ENCODE assay signal across 17 cellular contexts in the genomic region with DNA sequence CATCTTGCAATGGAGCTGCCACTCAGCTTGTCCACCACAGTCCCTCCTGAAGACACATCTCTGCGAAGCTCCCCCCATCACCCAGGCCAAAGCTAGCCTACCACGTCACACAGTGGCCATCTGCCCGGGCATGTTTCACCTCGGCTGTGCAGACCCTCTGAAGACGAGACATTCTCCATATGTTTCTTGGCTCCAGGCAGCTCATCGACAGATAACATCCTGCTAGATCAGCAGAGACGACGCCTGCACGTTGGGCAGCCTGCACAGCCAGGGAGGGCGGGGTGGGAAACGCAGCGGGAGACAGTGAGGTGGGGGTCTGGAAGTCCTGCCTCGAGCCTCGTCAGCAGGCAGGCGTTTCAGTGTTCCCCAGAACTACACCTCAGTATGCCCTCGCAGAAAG. TPM values are rescaled to one million over a fixed set of nuclear protein-coding genes. Genes with fewer than 3 reads are reported as not detected.
DNase-seq lines count a peak whose midpoint lies in the region; ATAC-seq and TF ChIP-seq lines count a peak whose summit lies in the region.
"Had no signal": no experiment of that assay in that cellular context is flagged by ENCODE, and none has a peak within 500 bp of the region (broad histone marks: within the 10 kb centered on the region; RNA-seq: fewer than 3 reads in every experiment).

No MANE protein-coding gene starts in this region.

- no peak overlapping the region for H3K4me3 ChIP-seq in H7 (ENCODE audit: insufficient read depth, low read depth, low read length)
- H3K4me3 ChIP-seq: GM12878 had no signal

- peaks cover 20% of the 10 kb centered on the region for H3K9me3 Mint-ChIP-seq in glutamatergic neuron (ENCODE audit: unreplicated experiment)
- no peaks in the 10 kb centered on the region for H3K9me3 Mint-ChIP-seq in activated CD4-positive, alpha-beta T cell treated with anti-CD3 and anti-CD28 coated beads, Interleukin-2, amount 10 ng/mL, durations not matched to agents 7 days and 5 days
- H3K9me3 Mint-ChIP-seq: CD8-positive, alpha-beta T cell had no signal

- TF ChIP-seq CTCF in glutamatergic neuron (IDR thresholded peaks at IDR 0.05; ENCODE audit: partially characterized antibody, unreplicated experiment) = no peak

- ATAC-seq in SK-N-SH treated with all-trans-retinoic acid at 6 μM for 48 hours = no peak
- ATAC-seq in GM21526 (IDR thresholded peaks at IDR 0.05; ENCODE audit: low FRiP score, unreplicated experiment) = no peak
- ATAC-seq: CD8-positive, alpha-beta T cell; GM12878 had no signal

- H3K4me3 Mint-ChIP-seq in glutamatergic neuron (ENCODE audit: unreplicated experiment) = no peak overlapping the region
- no peak overlapping the region for H3K4me3 Mint-ChIP-seq in activated CD4-positive, alpha-beta T cell treated with anti-CD3 and anti-CD28 coated beads, Interleukin-2, amount 10 ng/mL, durations not matched to agents 7 days and 5 days
- H3K4me3 Mint-ChIP-seq: CD8-positive, alpha-beta T cell had no signal

- POLR2A ChIA-PET in activated CD4-positive, alpha-beta T cell treated with anti-CD3 and anti-CD28 coated beads, Interleukin-2, amount 10 ng/mL, durations not matched to agents 7 days and 5 days (lab: Charles Lee) = no interaction called here

- peaks cover 27% of the 10 kb centered on the region for H3K4me1 Mint-ChIP-seq in glutamatergic neuron (ENCODE audit: low read depth, unreplicated experiment)
- peaks cover 1% of the 10 kb centered on the region for H3K4me1 Mint-ChIP-seq in activated CD4-positive, alpha-beta T cell treated with anti-CD3 and anti-CD28 coated beads, Interleukin-2, amount 10 ng/mL, durations not matched to agents 7 days and 5 days

- no peaks in the 10 kb centered on the region for H3K27me3 ChIP-seq in H7 (ENCODE audit: control insufficient read depth, insufficient read depth, low read length)
- H3K27me3 ChIP-seq: BE2C had no signal

- DNase-seq in H7 (peak; percentile 22), glutamatergic neuron (no peak), C1 segment of cervical spinal cord (lab: John Stamatoyannopoulos, UW) (no peak)
- DNase-seq in activated CD4-positive, alpha-beta T cell treated with anti-CD3 and anti-CD28 coated beads, Interleukin-2, amount 10 ng/mL, durations not matched to agents 7 days and 5 days = no peak
- DNase-seq in stimulated activated CD4-positive, alpha-beta T cell treated with anti-CD3 and anti-CD28 coated beads, Interleukin-2, amount 100 ng/mL, for 24 hours = no peak
- DNase-seq: ACHN; BE2C; CD8-positive, alpha-beta T cell; DMS 273 treated with DMSO at 0.1 percent for 48 hours; DMS53; DND-41; EL; HCEC 1CT had no signal

- H3K27me3 Mint-ChIP-seq in glutamatergic neuron (ENCODE audit: unreplicated experiment) = peaks cover 23% of the 10 kb centered on the region
- no peaks in the 10 kb centered on the region for H3K27me3 Mint-ChIP-seq in activated CD4-positive, alpha-beta T cell treated with anti-CD3 and anti-CD28 coated beads, Interleukin-2, amount 10 ng/mL, durations not matched to agents 7 days and 5 days

- no peaks in the 10 kb centered on the region for H3K36me3 ChIP-seq in H7 (replicated peaks; ENCODE audit: control insufficient read depth, insufficient read depth, low read length)
- H3K36me3 ChIP-seq: BE2C had no signal

- peaks cover 20% of the 10 kb centered on the region for H3K36me3 Mint-ChIP-seq in glutamatergic neuron (ENCODE audit: unreplicated experiment)
- H3K36me3 Mint-ChIP-seq in activated CD4-positive, alpha-beta T cell treated with anti-CD3 and anti-CD28 coated beads, Interleukin-2, amount 10 ng/mL, durations not matched to agents 7 days and 5 days (ENCODE audit: low read depth) = no peaks in the 10 kb centered on the region
- H3K36me3 Mint-ChIP-seq: CD8-positive, alpha-beta T cell had no signal

- H3K27ac Mint-ChIP-seq in glutamatergic neuron (ENCODE audit: unreplicated experiment) = peak overlapping the region; percentile 81
- no peak overlapping the region for H3K27ac Mint-ChIP-seq in activated CD4-positive, alpha-beta T cell treated with anti-CD3 and anti-CD28 coated beads, Interleukin-2, amount 10 ng/mL, durations not matched to agents 7 days and 5 days
- H3K27ac Mint-ChIP-seq: CD8-positive, alpha-beta T cell had no signal

- CTCF ChIA-PET in activated CD4-positive, alpha-beta T cell treated with anti-CD3 and anti-CD28 coated beads, Interleukin-2, amount 10 ng/mL, durations not matched to agents 7 days and 5 days (lab: Charles Lee) = no interaction called here

TF ChIP-seq in SK-N-SH treated with all-trans-retinoic acid at 6 μM for 48 hours, 23 proteins besides CTCF, POLR2A, EP300 and RAD21:
- TF ChIP-seq ZNF565 (CRISPR knock-in tag; conservative IDR thresholded peaks at IDR 0.05; ENCODE audit: low read depth) (no peak), TCF4 (CRISPR knock-in tag; IDR thresholded peaks at IDR 0.05; ENCODE audit: borderline replicate concordance) (peak; percentile 15; the same call in 1 of the 2 replicates)

RNA-seq across cellular contexts. Expression of a gene that starts 53.0 kb away (rescaled TPM):
- 0.70 and 0.80 TPM in 2 replicates for total RNA-seq in H7 (2014; rRNA removed; shearing (Covaris generic))
- total RNA-seq in glutamatergic neuron (ENCODE audit: unreplicated experiment) = 49.0 TPM
- 1 to 10 TPM; 2.6 to 2.7 TPM for total RNA-seq in activated CD4-positive, alpha-beta T cell treated with anti-CD3 and anti-CD28 coated beads, Interleukin-2, amount 10 ng/mL, durations not matched to agents 7 days and 5 days
- total RNA-seq: G401, GM12878 had no signal

Comparison
In these comparisons a context has a peak if more than half of its experiments do, and no peak if none do; other contexts are left out.
1. RNA of a gene that starts 53.0 kb away (total RNA-seq): 49.0 TPM in glutamatergic neuron (single experiment); 2.6 to 2.7 TPM in activated CD4-positive, alpha-beta T cell treated with anti-CD3 and anti-CD28 coated beads, Interleukin-2, amount 10 ng/mL, durations not matched to agents 7 days and 5 days and 0.70 to 0.80 TPM in H7; every median in the first group is over 10 times any median in the second.